ENCODE assay signal across 8 cellular contexts in genomic region chr5:83472508-83473343, GRCh38. TPM values are rescaled to one million over a fixed set of nuclear protein-coding genes. Genes with fewer than 3 reads are reported as not detected.
DNase-seq lines count a peak whose midpoint lies in the region; ATAC-seq and TF ChIP-seq lines count a peak whose summit lies in the region.

No MANE protein-coding gene starts in this region.

- H3K4me3 ChIP-seq in GM12875 (ENCODE audit: low read depth, low read length) (peak overlapping the region; percentile 69), breast epithelium (peak overlapping the region; percentile 53 to 71 (median 65)), kidney epithelial cell (ENCODE audit: low read depth, low read length) (peak overlapping the region; percentile 96)

- H3K9me3 ChIP-seq in breast epithelium: no peaks in the 10 kb centered on the region

- DNase-seq in NOMO-1 treated with DMSO at 0.1 percent for 48 hours (lab: John Stamatoyannopoulos, UW; ENCODE audit: unreplicated experiment) (peak; percentile 50), breast epithelium (ENCODE audit: low spot score in 2 of 2) (peak in 1 of 2 donors; percentile 21), kidney epithelial cell (ENCODE audit: low read depth) (no peak), NCI-H146 treated with DMSO at 0.1 percent for 48 hours (lab: John Stamatoyannopoulos, UW; ENCODE audit: unreplicated experiment) (no peak)
- peak; percentile 25 for DNase-seq in stimulated activated naive CD8-positive, alpha-beta T cell treated with anti-CD3 and anti-CD28 coated beads, Interleukin-15, Interleukin-2, amounts not matched to agents 100 U/mL and 50 U/mL, for 24 hours

- H3K27me3 ChIP-seq in breast epithelium (peaks cover 0 to 35% of the 10 kb centered on the region in 2 donors), kidney epithelial cell (ENCODE audit: control insufficient read depth, insufficient read depth, low read length) (no peaks in the 10 kb centered on the region)

- TF ChIP-seq POLR2A in breast epithelium (IDR thresholded peaks at IDR 0.05): no peak

- peaks cover 3 to 9% of the 10 kb centered on the region in 2 donors for H3K4me1 ChIP-seq in breast epithelium

- TF ChIP-seq CTCF in 22Rv1 (IDR thresholded peaks at IDR 0.05): no peak
- no peak for TF ChIP-seq CTCF in GM12875 (IDR thresholded peaks at IDR 0.05; ENCODE audit: borderline replicate concordance, insufficient read depth, low read depth, low read length)
- no peak for TF ChIP-seq CTCF in breast epithelium (IDR thresholded peaks at IDR 0.05)
- no peak for TF ChIP-seq CTCF in kidney epithelial cell (IDR thresholded peaks at IDR 0.05; ENCODE audit: insufficient read depth, low read length, poor library complexity, severe bottlenecking)

- no peaks in the 10 kb centered on the region for H3K36me3 ChIP-seq in breast epithelium
- peaks cover 4% of the 10 kb centered on the region for H3K36me3 ChIP-seq in kidney epithelial cell (ENCODE audit: control insufficient read depth, insufficient read depth, low read length)

- peak; percentile 40 for ATAC-seq in HG02763 (IDR thresholded peaks at IDR 0.05; ENCODE audit: unreplicated experiment)
- peak; percentile 60 for ATAC-seq in stimulated activated naive CD8-positive, alpha-beta T cell treated with anti-CD3 and anti-CD28 coated beads, Interleukin-15, Interleukin-2, amounts not matched to agents 100 U/mL and 50 U/mL, for 24 hours

- H3K27ac ChIP-seq in 22Rv1 (peak overlapping the region; percentile 84), breast epithelium (peak overlapping the region; percentile 64 to 90)

- intact Hi-C loops in breast epithelium (cut with DNase I; ENCODE audit: low total_unique reads): loop anchor here (10.0 kb wide), 1 partner anchor 1638 kb away; no protein-coding TSS in a partner anchor

RNA-seq across cellular contexts. Expression of gene VCAN, which starts 1.2 kb away (rescaled TPM):
- total RNA-seq in breast epithelium: 100 to 1,000 TPM in 2 of 3 donors, 10 to 100 TPM in 1; 31.6 to 245 (median 138) TPM
- total RNA-seq in kidney epithelial cell: 175 and 178 TPM in 2 replicates

Comparison
In these comparisons a context has a peak if more than half of its experiments do, and no peak if none do; other contexts are left out.
1. DNase-seq: peak in NOMO-1 treated with DMSO at 0.1 percent for 48 hours (single experiment) and stimulated activated naive CD8-positive, alpha-beta T cell treated with anti-CD3 and anti-CD28 coated beads, Interleukin-15, Interleukin-2, amounts not matched to agents 100 U/mL and 50 U/mL, for 24 hours (single experiment); none in kidney epithelial cell (single experiment) and NCI-H146 treated with DMSO at 0.1 percent for 48 hours (single experiment).
2. Peak in every context shown above with its lines, with median percentiles within 50 percentile points of each other: H3K4me3 ChIP-seq.